In genomic region chr17:64458756-64459155, GRCh38 we compare ENCODE assay signal across 2 cellular contexts.
TF ChIP-seq lines count a peak whose summit lies in the region.

No MANE protein-coding gene starts in this region.

TF ChIP-seq in HCT116, 20 proteins besides CTCF, POLR2A, EP300 and RAD21:
- no peak for TF ChIP-seq EGR1 (IDR thresholded peaks at IDR 0.05; ENCODE audit: low read depth)
- no peak for TF ChIP-seq SP1 (IDR thresholded peaks at IDR 0.05; ENCODE audit: low read depth)
- TF ChIP-seq FOSL1 (IDR thresholded peaks at IDR 0.05; ENCODE audit: low read depth) = no peak
- no peak for TF ChIP-seq TCF7L2 (IDR thresholded peaks at IDR 0.05; ENCODE audit: borderline replicate concordance, extremely low read depth, insufficient read depth, insufficient read length)
- TF ChIP-seq YY1 (IDR thresholded peaks at IDR 0.05; ENCODE audit: extremely low read depth, insufficient replicate concordance, low read depth, low read length) = no peak
- no peak for TF ChIP-seq JUND (IDR thresholded peaks at IDR 0.05)
- TF ChIP-seq EZH2 (IDR thresholded peaks at IDR 0.05) = no peak
- no peak for TF ChIP-seq ELF1 (IDR thresholded peaks at IDR 0.05; ENCODE audit: borderline replicate concordance, low read depth)
- no peak for TF ChIP-seq POLR2AphosphoS5 (IDR thresholded peaks at IDR 0.05; ENCODE audit: low read depth, low read length)
- TF ChIP-seq SRF (IDR thresholded peaks at IDR 0.05; ENCODE audit: low read depth) = no peak
- TF ChIP-seq, protein P1, sequence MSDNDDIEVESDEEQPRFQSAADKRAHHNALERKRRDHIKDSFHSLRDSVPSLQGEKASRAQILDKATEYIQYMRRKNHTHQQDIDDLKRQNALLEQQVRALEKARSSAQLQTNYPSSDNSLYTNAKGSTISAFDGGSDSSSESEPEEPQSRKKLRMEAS (IDR thresholded peaks at IDR 0.05) = no peak
- no peak for TF ChIP-seq CBX3 (IDR thresholded peaks at IDR 0.05; ENCODE audit: low read depth)
- TF ChIP-seq EZH2phosphoT487 (IDR thresholded peaks at IDR 0.05; ENCODE audit: borderline replicate concordance) = no peak
- TF ChIP-seq ZFX (IDR thresholded peaks at IDR 0.05) = no peak
- TF ChIP-seq SIN3A (IDR thresholded peaks at IDR 0.05; ENCODE audit: low read depth) = no peak
- TF ChIP-seq ZNF274 (IDR thresholded peaks at IDR 0.05; ENCODE audit: low read depth, low read length) = no peak
- no peak for TF ChIP-seq ZBTB33 (IDR thresholded peaks at IDR 0.05; ENCODE audit: extremely low read depth, insufficient replicate concordance, low read length)
- no peak for TF ChIP-seq ATF3 (IDR thresholded peaks at IDR 0.05)

TF ChIP-seq in K562, 482 proteins besides CTCF, POLR2A, EP300 and RAD21:
- no peak for TF ChIP-seq RUNX1 (IDR thresholded peaks at IDR 0.05; ENCODE audit: low read depth)
- TF ChIP-seq, protein P2, sequence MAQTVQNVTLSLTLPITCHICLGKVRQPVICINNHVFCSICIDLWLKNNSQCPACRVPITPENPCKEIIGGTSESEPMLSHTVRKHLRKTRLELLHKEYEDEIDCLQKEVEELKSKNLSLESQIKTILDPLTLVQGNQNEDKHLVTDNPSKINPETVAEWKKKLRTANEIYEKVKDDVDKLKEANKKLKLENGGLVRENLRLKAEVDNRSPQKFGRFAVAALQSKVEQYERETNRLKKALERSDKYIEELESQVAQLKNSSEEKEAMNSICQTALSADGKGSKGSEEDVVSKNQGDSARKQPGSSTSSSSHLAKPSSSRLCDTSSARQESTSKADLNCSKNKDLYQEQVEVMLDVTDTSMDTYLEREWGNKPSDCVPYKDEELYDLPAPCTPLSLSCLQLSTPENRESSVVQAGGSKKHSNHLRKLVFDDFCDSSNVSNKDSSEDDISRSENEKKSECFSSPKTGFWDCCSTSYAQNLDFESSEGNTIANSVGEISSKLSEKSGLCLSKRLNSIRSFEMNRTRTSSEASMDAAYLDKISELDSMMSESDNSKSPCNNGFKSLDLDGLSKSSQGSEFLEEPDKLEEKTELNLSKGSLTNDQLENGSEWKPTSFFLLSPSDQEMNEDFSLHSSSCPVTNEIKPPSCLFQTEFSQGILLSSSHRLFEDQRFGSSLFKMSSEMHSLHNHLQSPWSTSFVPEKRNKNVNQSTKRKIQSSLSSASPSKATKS (CRISPR knock-in tag; IDR thresholded peaks at IDR 0.05) = no peak
- TF ChIP-seq ZFP30 (CRISPR knock-in tag; IDR thresholded peaks at IDR 0.05; ENCODE audit: borderline replicate concordance) = no peak
